Comparison of ENCODE assay signal across 1 cellular context in genomic region chrX:107718156-107718621, GRCh38.
TF ChIP-seq lines count a peak whose summit lies in the region.

No MANE protein-coding gene starts in this region.

TF ChIP-seq in HEK293, 187 proteins besides CTCF, POLR2A, EP300 and RAD21 (continued from another document):
- no peak for TF ChIP-seq ZNF112 (tag by site-specific recombination; IDR thresholded peaks at IDR 0.05)
- TF ChIP-seq ZBTB20 (tag by site-specific recombination; IDR thresholded peaks at IDR 0.05): no peak; the same call in 1 of the 2 replicates
- no peak for TF ChIP-seq ZNF701 (tag by site-specific recombination; IDR thresholded peaks at IDR 0.05)
- TF ChIP-seq ZNF114 (tag by site-specific recombination; IDR thresholded peaks at IDR 0.05): no peak
- no peak for TF ChIP-seq FEZF1 (tag by site-specific recombination; IDR thresholded peaks at IDR 0.05)
- TF ChIP-seq ZSCAN30 (tag by site-specific recombination; IDR thresholded peaks at IDR 0.05): peak; percentile 20; the same call in 1 of the 2 replicates
- no peak for TF ChIP-seq KLF16 (tag by site-specific recombination; IDR thresholded peaks at IDR 0.05)
- TF ChIP-seq ZNF549 (tag by site-specific recombination; IDR thresholded peaks at IDR 0.05): no peak
- TF ChIP-seq ZBTB17 (tag by site-specific recombination; IDR thresholded peaks at IDR 0.05): 0 out of 2 replicates have a peak, but pooled peaks have one; percentile 25
- TF ChIP-seq PBX3 (CRISPR knock-in tag; IDR thresholded peaks at IDR 0.05): no peak
- TF ChIP-seq GLI2 (tag by site-specific recombination; IDR thresholded peaks at IDR 0.05; ENCODE audit: borderline replicate concordance, low read depth): no peak
- TF ChIP-seq ZBTB1 (tag by site-specific recombination; IDR thresholded peaks at IDR 0.05): no peak
- TF ChIP-seq ZNF510 (tag by site-specific recombination; IDR thresholded peaks at IDR 0.05; ENCODE audit: insufficient replicate concordance): no peak
- no peak for TF ChIP-seq ZNF366 (tag by site-specific recombination; conservative IDR thresholded peaks at IDR 0.05)
- TF ChIP-seq ZNF266 (tag by site-specific recombination; IDR thresholded peaks at IDR 0.05; ENCODE audit: low read depth): no peak
- TF ChIP-seq ZNF571 (tag by site-specific recombination; IDR thresholded peaks at IDR 0.05): no peak
